ENCODE assay signal across 20 cellular contexts in genomic region chr6:11994875-11995461, GRCh38.
"Had no signal": no experiment of that assay in that cellular context is flagged by ENCODE, and none has a peak within 500 bp of the region (broad histone marks: within the 10 kb centered on the region; RNA-seq: fewer than 3 reads in every experiment).

No MANE protein-coding gene starts in this region.

- H3K9ac ChIP-seq: parathyroid adenoma had no signal

- H2AFZ ChIP-seq: parathyroid adenoma had no signal

- H3K36me3 ChIP-seq: esophagus squamous epithelium, neutrophil, tibial nerve had no signal

- ATAC-seq: activated naive CD4-positive, alpha-beta T cell treated with anti-CD3 and anti-CD28 coated beads, Interleukin-2, amount 50 U/mL, for 72 hours; body of pancreas; natural killer cell; stimulated activated naive B cell treated with anti-CD40 and anti-IgM and Interleukin-4, amounts not matched to agents 10 μg/mL and 1 μg/mL and 100 μg/mL, for 72 hours had no signal

- H3K79me2 ChIP-seq: parathyroid adenoma had no signal

- H3K4me3 ChIP-seq: body of pancreas, coronary artery, esophagus squamous epithelium, tibial nerve had no signal

- H3K27ac ChIP-seq: body of pancreas, coronary artery, esophagus squamous epithelium, neutrophil, parathyroid adenoma, tibial nerve had no signal

- H3K4me1 ChIP-seq: body of pancreas, esophagus squamous epithelium, tibial nerve had no signal

- H3K9me3 ChIP-seq: body of pancreas, esophagus squamous epithelium, neutrophil, tibial nerve had no signal

- H3K27me3 ChIP-seq: body of pancreas, esophagus squamous epithelium, neutrophil, tibial nerve had no signal

- DNase-seq: activated CD4-positive, alpha-beta memory T cell treated with anti-CD3 and anti-CD28 coated beads, Interleukin-2, amount 10 ng/mL, durations not matched to agents 7 days and 5 days; activated CD8-positive, alpha-beta memory T cell treated with anti-CD3 and anti-CD28 coated beads, Interleukin-2, amount 50 U/mL, for 4 hours; activated gamma-delta T cell; activated T-cell treated with anti-CD3 and anti-CD28 coated beads, Interleukin-2, amount 50 U/mL, for 48 hours; body of pancreas; esophagus squamous epithelium; foreskin fibroblast; glutamatergic neuron; hypothalamus; mesendoderm; natural killer cell; stimulated activated CD4-positive, alpha-beta T cell treated with anti-CD3 and anti-CD28 coated beads, Interleukin-2, amount 100 ng/mL, for 48 hours; stimulated activated naive B cell treated with anti-CD40 and anti-IgM and Interleukin-4, amounts not matched to agents 10 μg/mL and 1 μg/mL and 100 μg/mL, for 72 hours; substantia nigra; T-helper 9 cell had no signal
